Comparison of ENCODE assay signal across 9 cellular contexts in the genomic region with DNA sequence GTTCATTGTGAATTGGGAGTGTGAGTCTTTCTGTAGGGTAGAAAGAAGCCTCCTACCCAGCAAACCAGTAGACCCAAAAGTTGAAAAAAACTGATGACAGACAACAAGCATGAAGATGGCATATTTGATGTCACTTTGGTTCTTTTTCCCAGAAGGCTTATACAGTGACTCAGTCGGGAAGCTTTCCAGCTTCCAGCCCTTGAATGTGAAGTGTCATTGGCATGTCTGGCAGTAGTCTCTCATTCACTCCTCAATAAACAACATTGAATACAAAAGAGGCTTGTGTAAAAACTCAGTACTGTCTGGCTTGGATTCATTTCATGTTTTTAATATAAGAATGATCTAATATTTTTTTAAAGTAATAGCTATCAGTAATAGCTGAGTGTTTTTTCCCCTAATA.
DNase-seq lines count a peak whose midpoint lies in the region; ATAC-seq and TF ChIP-seq lines count a peak whose summit lies in the region.
"Had no signal": no experiment of that assay in that cellular context is flagged by ENCODE, and none has a peak within 500 bp of the region (broad histone marks: within the 10 kb centered on the region; RNA-seq: fewer than 3 reads in every experiment).

No MANE protein-coding gene starts in this region.

- no peak overlapping the region for H3K4me3 ChIP-seq in suprapubic skin

- 23% methylated on average over 1 of the region's 1 CpG for WGBS in suprapubic skin

- H3K9me3 Mint-ChIP-seq in brain (no peaks in the 10 kb centered on the region), endothelial cell (ENCODE audit: unreplicated experiment) (no peaks in the 10 kb centered on the region)

- peaks cover 8% of the 10 kb centered on the region for H3K4me1 ChIP-seq in suprapubic skin

- H3K27ac ChIP-seq in suprapubic skin: peak overlapping the region; percentile 42

- H3K36me3 ChIP-seq in suprapubic skin: peaks cover 50% of the 10 kb centered on the region

- ATAC-seq in GM21576 (IDR thresholded peaks at IDR 0.05; ENCODE audit: unreplicated experiment): no peak
- ATAC-seq: esophagus mucosa had no signal

- no peak for TF ChIP-seq EP300 in suprapubic skin (IDR thresholded peaks at IDR 0.05)

- H3K4me1 Mint-ChIP-seq in brain (peaks cover 27% of the 10 kb centered on the region), endothelial cell (ENCODE audit: unreplicated experiment) (peaks cover 16% of the 10 kb centered on the region)

- H3K9me3 ChIP-seq in suprapubic skin: no peaks in the 10 kb centered on the region

- no peaks in the 10 kb centered on the region for H3K27me3 ChIP-seq in suprapubic skin

- H3K27ac Mint-ChIP-seq in brain (peak overlapping the region in 4 of 5 experiments; percentile 42 to 93 (median 88)), endothelial cell (ENCODE audit: unreplicated experiment) (no peak overlapping the region)

- TF ChIP-seq POLR2A in suprapubic skin (IDR thresholded peaks at IDR 0.05): no peak

- DNase-seq in LHCN-M2 (ENCODE audit: low read depth) (peak; percentile 67), hypothalamus (lab: John Stamatoyannopoulos, UW) (peak in 30 of 51 donors; percentile 2 to 68 (median 28)), suprapubic skin (ENCODE audit: low spot score in 2 of 2) (no peak), HuH-7.5 (ENCODE audit: low spot score) (no peak), endothelial cell (ENCODE audit: low spot score) (no peak)
- DNase-seq: NCI-H2081 had no signal

- no peaks in the 10 kb centered on the region for H3K27me3 Mint-ChIP-seq in brain
- H3K27me3 Mint-ChIP-seq in endothelial cell (ENCODE audit: unreplicated experiment): no peaks in the 10 kb centered on the region

- H3K36me3 Mint-ChIP-seq in brain (peaks cover 39% of the 10 kb centered on the region), endothelial cell (ENCODE audit: low read depth, unreplicated experiment) (peaks cover 12% of the 10 kb centered on the region)

- TF ChIP-seq CTCF in brain (conservative IDR thresholded peaks at IDR 0.05) (no peak), suprapubic skin (IDR thresholded peaks at IDR 0.05) (no peak), endothelial cell (IDR thresholded peaks at IDR 0.05; ENCODE audit: unreplicated experiment) (no peak)

- H3K4me3 Mint-ChIP-seq in brain (no peak overlapping the region), endothelial cell (ENCODE audit: unreplicated experiment) (no peak overlapping the region)

Comparison
In these comparisons a context has a peak if more than half of its experiments do, and no peak if none do; other contexts are left out.
1. DNase-seq: peak in LHCN-M2 (single experiment) and hypothalamus (30 of 51); none in suprapubic skin (0 of 2), HuH-7.5 (single experiment) and endothelial cell (single experiment).